ENCODE assay signal across 13 cellular contexts in the genomic region with DNA sequence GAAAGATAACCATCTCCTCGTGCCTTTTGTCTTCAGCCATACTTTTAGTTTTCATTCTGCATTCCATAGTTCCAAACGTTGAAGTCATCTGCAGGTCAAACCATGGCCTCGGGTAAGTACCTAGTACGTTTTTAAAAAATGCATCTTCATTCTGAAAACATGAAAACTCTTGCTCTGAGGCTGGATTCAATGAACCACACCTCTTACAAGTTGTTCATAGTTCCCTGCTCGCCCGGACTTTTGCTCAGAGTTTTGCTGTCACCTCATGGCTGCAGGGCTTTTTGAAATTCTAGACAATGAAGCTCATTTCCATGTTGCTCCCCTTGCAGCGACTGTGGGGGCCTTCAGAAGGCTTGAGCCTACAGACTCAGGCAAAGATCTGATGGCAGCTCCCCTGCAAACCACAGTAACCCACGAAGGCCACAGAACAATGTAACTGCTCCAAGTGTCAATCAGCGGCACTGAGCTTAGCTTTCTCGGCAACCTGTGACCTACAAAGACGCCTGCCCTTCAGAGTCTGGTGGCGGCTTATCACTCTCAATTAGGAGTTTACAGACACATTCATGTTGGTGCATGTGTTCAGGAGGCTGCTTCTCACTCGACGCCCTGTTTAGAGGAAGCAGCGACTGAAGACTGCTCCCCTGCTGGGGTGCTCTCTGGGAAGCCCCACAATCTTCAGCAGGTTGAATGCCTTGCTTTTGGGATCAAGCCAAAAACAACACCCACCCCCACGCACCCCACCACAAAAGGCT.
DNase-seq lines count a peak whose midpoint lies in the region; ATAC-seq and TF ChIP-seq lines count a peak whose summit lies in the region.
"Had no signal": no experiment of that assay in that cellular context is flagged by ENCODE, and none has a peak within 500 bp of the region (broad histone marks: within the 10 kb centered on the region; RNA-seq: fewer than 3 reads in every experiment).

No MANE protein-coding gene starts in this region.

- ATAC-seq in GM18858 (IDR thresholded peaks at IDR 0.05; ENCODE audit: unreplicated experiment): no peak
- ATAC-seq: lower lobe of right lung had no signal

- peak; percentile 8 for DNase-seq in A172 (ENCODE audit: low spot score)
- peak; percentile 41 to 56 for DNase-seq in HAP-1 (ENCODE audit: low spot score in 2 of 2)
- DNase-seq in SK-N-DZ (ENCODE audit: low spot score): peak; percentile 23
- DNase-seq in fibroblast of villous mesenchyme (ENCODE audit: low read depth): peak; percentile 37
- no peak for DNase-seq in mesenteric fat pad (ENCODE audit: low spot score)
- DNase-seq in stimulated activated CD8-positive, alpha-beta memory T cell treated with anti-CD3 and anti-CD28 coated beads, Interleukin-4, amount 100 ng/mL, for 48 hours: no peak
- no peak for DNase-seq in stimulated activated CD4-positive, alpha-beta T cell treated with anti-CD3 and anti-CD28 coated beads, Interleukin-15, amount 100 ng/mL, for 24 hours
- DNase-seq: ACHN; lower lobe of right lung; NCI-H2171 treated with DMSO at 0.1 percent for 48 hours; stimulated activated naive CD4-positive, alpha-beta T cell treated with Interleukin-2 at 50 U/mL for 16 hours had no signal

- peaks cover 12% of the 10 kb centered on the region for H3K4me1 ChIP-seq in HAP-1
- H3K4me1 ChIP-seq: lower lobe of right lung had no signal

- TF ChIP-seq CTCF in fibroblast of villous mesenchyme (IDR thresholded peaks at IDR 0.05; ENCODE audit: insufficient read depth, low read depth, low read length): no peak

- in situ Hi-C loops in HAP-1 (cut with MboI; ENCODE audit: low sequenced_read_pairs): no loop called here

- no peaks in the 10 kb centered on the region for H3K9me3 ChIP-seq in HAP-1
- H3K9me3 ChIP-seq: lower lobe of right lung, vagina had no signal

- no peaks in the 10 kb centered on the region for H3K27me3 ChIP-seq in HAP-1 (ENCODE audit: low read depth)
- H3K27me3 ChIP-seq: vagina had no signal

- no peak overlapping the region for H3K4me3 ChIP-seq in HAP-1
- no peak overlapping the region for H3K4me3 ChIP-seq in fibroblast of villous mesenchyme (ENCODE audit: low read depth, low read length)
- H3K4me3 ChIP-seq: lower lobe of right lung, vagina had no signal

- H3K36me3 ChIP-seq in HAP-1 (replicated peaks): no peaks in the 10 kb centered on the region
- H3K36me3 ChIP-seq: lower lobe of right lung, vagina had no signal

Comparison
In these comparisons a context has a peak if more than half of its experiments do, and no peak if none do; other contexts are left out.
1. DNase-seq: peak in A172 (single experiment), HAP-1 (2 of 2), SK-N-DZ (single experiment) and fibroblast of villous mesenchyme (single experiment); none in mesenteric fat pad (single experiment), stimulated activated CD8-positive, alpha-beta memory T cell treated with anti-CD3 and anti-CD28 coated beads, Interleukin-4, amount 100 ng/mL, for 48 hours (single experiment) and stimulated activated CD4-positive, alpha-beta T cell treated with anti-CD3 and anti-CD28 coated beads, Interleukin-15, amount 100 ng/mL, for 24 hours (single experiment).